ENCODE assay signal across 25 cellular contexts in the genomic region with DNA sequence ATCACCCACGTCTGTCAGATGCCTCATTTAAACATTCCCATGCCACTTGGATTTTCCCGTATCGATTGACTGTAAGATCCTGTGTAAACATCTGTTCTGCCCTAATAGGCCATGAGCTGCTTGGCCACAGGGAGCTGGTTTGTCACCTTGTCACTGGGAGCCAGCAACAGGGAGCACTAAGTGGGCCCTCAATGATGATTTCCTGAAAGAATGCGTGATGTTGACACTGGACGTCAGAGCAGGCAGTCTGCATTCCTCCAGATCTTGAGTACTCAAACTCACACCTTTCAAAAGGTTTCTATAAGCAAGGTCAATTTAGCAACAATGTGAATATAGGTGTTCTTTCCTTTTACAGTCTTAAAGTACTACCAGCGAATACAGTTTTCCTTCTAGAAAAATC.
"Had no signal": no experiment of that assay in that cellular context is flagged by ENCODE, and none has a peak within 500 bp of the region (broad histone marks: within the 10 kb centered on the region; RNA-seq: fewer than 3 reads in every experiment).

No MANE protein-coding gene starts in this region.

- H3K4me3 Mint-ChIP-seq: activated CD4-positive, alpha-beta T cell treated with anti-CD3 and anti-CD28 coated beads, Interleukin-2, amount 10 ng/mL, durations not matched to agents 7 days and 5 days; activated CD8-positive, alpha-beta memory T cell treated with anti-CD3 and anti-CD28 coated beads, Interleukin-2, amount 10 ng/mL, durations not matched to agents 7 days and 5 days; activated CD8-positive, alpha-beta T cell treated with anti-CD3 and anti-CD28 coated beads for 36 hours; activated naive CD4-positive, alpha-beta T cell treated with anti-CD3 and anti-CD28 coated beads, Interleukin-2, amount 10 ng/mL, durations not matched to agents 7 days and 5 days; central memory CD8-positive, alpha-beta T cell; natural killer cell had no signal

- H3K36me3 Mint-ChIP-seq: natural killer cell had no signal

- H3K27me3 ChIP-seq: body of pancreas, colonic mucosa, dorsolateral prefrontal cortex, esophagus squamous epithelium, gastrocnemius medialis, pancreas, stomach, suprapubic skin, transverse colon had no signal

- H3K4me1 Mint-ChIP-seq: activated CD4-positive, alpha-beta T cell treated with anti-CD3 and anti-CD28 coated beads, Interleukin-2, amount 10 ng/mL, durations not matched to agents 7 days and 5 days; activated naive CD4-positive, alpha-beta T cell treated with anti-CD3 and anti-CD28 coated beads, Interleukin-2, amount 10 ng/mL, durations not matched to agents 7 days and 5 days had no signal

- H3K4me1 ChIP-seq: body of pancreas, colonic mucosa, gastrocnemius medialis, pancreas, stomach, suprapubic skin, transverse colon had no signal

- H3K4me3 ChIP-seq: body of pancreas, colonic mucosa, dorsolateral prefrontal cortex, esophagus squamous epithelium, gastrocnemius medialis, pancreas, SK-N-MC, stomach, suprapubic skin, transverse colon had no signal

- H3K9me3 Mint-ChIP-seq: activated CD4-positive, alpha-beta T cell treated with anti-CD3 and anti-CD28 coated beads, Interleukin-2, amount 10 ng/mL, durations not matched to agents 7 days and 5 days; activated CD8-positive, alpha-beta T cell treated with anti-CD3 and anti-CD28 coated beads for 36 hours; activated naive CD4-positive, alpha-beta T cell treated with anti-CD3 and anti-CD28 coated beads, Interleukin-2, amount 10 ng/mL, durations not matched to agents 7 days and 5 days; central memory CD8-positive, alpha-beta T cell; natural killer cell had no signal

- ATAC-seq: activated CD4-positive, CD25-positive, alpha-beta regulatory T cell treated with anti-CD3 and anti-CD28 coated beads, Interleukin-2, amount 50 U/mL, for 24 hours; activated CD8-positive, alpha-beta memory T cell treated with anti-CD3 and anti-CD28 coated beads, Interleukin-2, amount 10 ng/mL, durations not matched to agents 7 days and 5 days; natural killer cell had no signal

- H3K27ac Mint-ChIP-seq: activated CD4-positive, alpha-beta T cell treated with anti-CD3 and anti-CD28 coated beads, Interleukin-2, amount 10 ng/mL, durations not matched to agents 7 days and 5 days; activated CD8-positive, alpha-beta memory T cell treated with anti-CD3 and anti-CD28 coated beads, Interleukin-2, amount 10 ng/mL, durations not matched to agents 7 days and 5 days; activated CD8-positive, alpha-beta T cell treated with anti-CD3 and anti-CD28 coated beads for 36 hours; activated naive CD4-positive, alpha-beta T cell treated with anti-CD3 and anti-CD28 coated beads, Interleukin-2, amount 10 ng/mL, durations not matched to agents 7 days and 5 days; natural killer cell had no signal

- H3K27ac ChIP-seq: body of pancreas, colonic mucosa, dorsolateral prefrontal cortex, esophagus squamous epithelium, gastrocnemius medialis, pancreas, SK-N-MC, stomach, suprapubic skin, transverse colon had no signal

- H3K27me3 Mint-ChIP-seq: activated CD4-positive, alpha-beta T cell treated with anti-CD3 and anti-CD28 coated beads, Interleukin-2, amount 10 ng/mL, durations not matched to agents 7 days and 5 days; activated CD8-positive, alpha-beta memory T cell treated with anti-CD3 and anti-CD28 coated beads, Interleukin-2, amount 10 ng/mL, durations not matched to agents 7 days and 5 days; activated CD8-positive, alpha-beta T cell treated with anti-CD3 and anti-CD28 coated beads for 36 hours; activated naive CD4-positive, alpha-beta T cell treated with anti-CD3 and anti-CD28 coated beads, Interleukin-2, amount 10 ng/mL, durations not matched to agents 7 days and 5 days; central memory CD8-positive, alpha-beta T cell had no signal

- FAIRE-seq: islet of Langerhans, pancreas had no signal

- DNase-seq: activated CD4-positive, alpha-beta T cell treated with anti-CD3 and anti-CD28 coated beads, Interleukin-2, amount 10 ng/mL, durations not matched to agents 7 days and 5 days; activated CD8-positive, alpha-beta memory T cell treated with anti-CD3 and anti-CD28 coated beads, Interleukin-2, amount 10 ng/mL, durations not matched to agents 7 days and 5 days; activated CD8-positive, alpha-beta T cell treated with anti-CD3 and anti-CD28 coated beads for 36 hours; activated effector memory CD4-positive, alpha-beta T cell treated with anti-CD3 and anti-CD28 coated beads, Interleukin-2, amount 50 U/mL, for 16 hours; activated naive CD4-positive, alpha-beta T cell treated with anti-CD3 and anti-CD28 coated beads, Interleukin-2, amount 10 ng/mL, durations not matched to agents 7 days and 5 days; activated T-cell treated with anti-CD3 and anti-CD28 coated beads for 4 hours; colonic mucosa; esophagus squamous epithelium; gastrocnemius medialis; natural killer cell; right cardiac atrium; stimulated activated CD4-positive, alpha-beta T cell treated with anti-CD3 and anti-CD28 coated beads, Interleukin-12 subunit alpha, Interleukin-12 subunit beta, amount 100 ng/mL, for 4 hours; stimulated activated CD4-positive, alpha-beta T cell treated with anti-CD3 and anti-CD28 coated beads, Interleukin-1b, Interleukin-23, amount 100 ng/mL, for 48 hours; stomach; SW 1271; T-helper 2 cell; transverse colon had no signal

- H3K9me3 ChIP-seq: body of pancreas, colonic mucosa, esophagus squamous epithelium, gastrocnemius medialis, pancreas, stomach, suprapubic skin, transverse colon had no signal
